Comparison of ENCODE assay signal across 1 cellular context in the genomic region with DNA sequence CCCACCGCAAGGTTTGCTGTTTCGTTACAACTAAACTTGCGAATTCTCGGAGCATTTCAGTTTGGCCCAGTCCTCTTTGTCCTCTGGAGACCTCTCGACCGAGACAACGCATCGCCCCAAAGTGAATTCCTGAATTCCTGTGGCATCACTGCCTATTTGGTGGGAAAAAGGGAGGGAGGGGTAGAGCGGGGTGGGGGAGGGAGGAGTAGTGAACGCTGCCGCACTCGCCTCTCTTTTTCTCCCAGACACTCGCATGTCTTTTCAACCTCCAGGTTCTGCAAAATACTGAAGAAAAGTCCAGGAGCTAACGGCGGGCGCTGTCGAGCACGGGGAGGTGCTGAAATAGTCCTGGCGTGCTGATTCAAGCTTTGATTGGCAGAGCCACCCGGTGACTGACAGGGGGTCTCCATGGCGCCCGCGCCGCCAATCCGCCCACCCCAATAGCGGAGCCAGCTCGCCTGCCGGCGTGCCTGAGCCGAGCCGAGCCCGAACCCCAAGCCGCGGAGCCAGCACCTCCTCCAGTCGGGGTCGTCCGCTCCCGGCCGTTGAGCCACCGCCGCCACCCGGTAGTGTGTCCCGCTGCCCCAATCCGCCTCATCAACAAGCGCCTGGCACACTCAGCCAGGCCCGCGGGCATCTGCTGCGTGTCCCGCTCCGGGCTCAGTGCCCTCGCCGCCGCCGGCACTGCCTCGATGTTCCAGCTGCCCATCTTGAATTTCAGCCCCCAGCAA.
TF ChIP-seq lines count a peak whose summit lies in the region.

A gene (plus strand): TSS at position 440 of the 731 bp plus-strand sequence. CDS start 253 bp downstream, at position 693.

TF ChIP-seq in GM23338, 12 proteins besides CTCF, POLR2A, EP300 and RAD21 (continued from another document):
- TF ChIP-seq, protein P1, sequence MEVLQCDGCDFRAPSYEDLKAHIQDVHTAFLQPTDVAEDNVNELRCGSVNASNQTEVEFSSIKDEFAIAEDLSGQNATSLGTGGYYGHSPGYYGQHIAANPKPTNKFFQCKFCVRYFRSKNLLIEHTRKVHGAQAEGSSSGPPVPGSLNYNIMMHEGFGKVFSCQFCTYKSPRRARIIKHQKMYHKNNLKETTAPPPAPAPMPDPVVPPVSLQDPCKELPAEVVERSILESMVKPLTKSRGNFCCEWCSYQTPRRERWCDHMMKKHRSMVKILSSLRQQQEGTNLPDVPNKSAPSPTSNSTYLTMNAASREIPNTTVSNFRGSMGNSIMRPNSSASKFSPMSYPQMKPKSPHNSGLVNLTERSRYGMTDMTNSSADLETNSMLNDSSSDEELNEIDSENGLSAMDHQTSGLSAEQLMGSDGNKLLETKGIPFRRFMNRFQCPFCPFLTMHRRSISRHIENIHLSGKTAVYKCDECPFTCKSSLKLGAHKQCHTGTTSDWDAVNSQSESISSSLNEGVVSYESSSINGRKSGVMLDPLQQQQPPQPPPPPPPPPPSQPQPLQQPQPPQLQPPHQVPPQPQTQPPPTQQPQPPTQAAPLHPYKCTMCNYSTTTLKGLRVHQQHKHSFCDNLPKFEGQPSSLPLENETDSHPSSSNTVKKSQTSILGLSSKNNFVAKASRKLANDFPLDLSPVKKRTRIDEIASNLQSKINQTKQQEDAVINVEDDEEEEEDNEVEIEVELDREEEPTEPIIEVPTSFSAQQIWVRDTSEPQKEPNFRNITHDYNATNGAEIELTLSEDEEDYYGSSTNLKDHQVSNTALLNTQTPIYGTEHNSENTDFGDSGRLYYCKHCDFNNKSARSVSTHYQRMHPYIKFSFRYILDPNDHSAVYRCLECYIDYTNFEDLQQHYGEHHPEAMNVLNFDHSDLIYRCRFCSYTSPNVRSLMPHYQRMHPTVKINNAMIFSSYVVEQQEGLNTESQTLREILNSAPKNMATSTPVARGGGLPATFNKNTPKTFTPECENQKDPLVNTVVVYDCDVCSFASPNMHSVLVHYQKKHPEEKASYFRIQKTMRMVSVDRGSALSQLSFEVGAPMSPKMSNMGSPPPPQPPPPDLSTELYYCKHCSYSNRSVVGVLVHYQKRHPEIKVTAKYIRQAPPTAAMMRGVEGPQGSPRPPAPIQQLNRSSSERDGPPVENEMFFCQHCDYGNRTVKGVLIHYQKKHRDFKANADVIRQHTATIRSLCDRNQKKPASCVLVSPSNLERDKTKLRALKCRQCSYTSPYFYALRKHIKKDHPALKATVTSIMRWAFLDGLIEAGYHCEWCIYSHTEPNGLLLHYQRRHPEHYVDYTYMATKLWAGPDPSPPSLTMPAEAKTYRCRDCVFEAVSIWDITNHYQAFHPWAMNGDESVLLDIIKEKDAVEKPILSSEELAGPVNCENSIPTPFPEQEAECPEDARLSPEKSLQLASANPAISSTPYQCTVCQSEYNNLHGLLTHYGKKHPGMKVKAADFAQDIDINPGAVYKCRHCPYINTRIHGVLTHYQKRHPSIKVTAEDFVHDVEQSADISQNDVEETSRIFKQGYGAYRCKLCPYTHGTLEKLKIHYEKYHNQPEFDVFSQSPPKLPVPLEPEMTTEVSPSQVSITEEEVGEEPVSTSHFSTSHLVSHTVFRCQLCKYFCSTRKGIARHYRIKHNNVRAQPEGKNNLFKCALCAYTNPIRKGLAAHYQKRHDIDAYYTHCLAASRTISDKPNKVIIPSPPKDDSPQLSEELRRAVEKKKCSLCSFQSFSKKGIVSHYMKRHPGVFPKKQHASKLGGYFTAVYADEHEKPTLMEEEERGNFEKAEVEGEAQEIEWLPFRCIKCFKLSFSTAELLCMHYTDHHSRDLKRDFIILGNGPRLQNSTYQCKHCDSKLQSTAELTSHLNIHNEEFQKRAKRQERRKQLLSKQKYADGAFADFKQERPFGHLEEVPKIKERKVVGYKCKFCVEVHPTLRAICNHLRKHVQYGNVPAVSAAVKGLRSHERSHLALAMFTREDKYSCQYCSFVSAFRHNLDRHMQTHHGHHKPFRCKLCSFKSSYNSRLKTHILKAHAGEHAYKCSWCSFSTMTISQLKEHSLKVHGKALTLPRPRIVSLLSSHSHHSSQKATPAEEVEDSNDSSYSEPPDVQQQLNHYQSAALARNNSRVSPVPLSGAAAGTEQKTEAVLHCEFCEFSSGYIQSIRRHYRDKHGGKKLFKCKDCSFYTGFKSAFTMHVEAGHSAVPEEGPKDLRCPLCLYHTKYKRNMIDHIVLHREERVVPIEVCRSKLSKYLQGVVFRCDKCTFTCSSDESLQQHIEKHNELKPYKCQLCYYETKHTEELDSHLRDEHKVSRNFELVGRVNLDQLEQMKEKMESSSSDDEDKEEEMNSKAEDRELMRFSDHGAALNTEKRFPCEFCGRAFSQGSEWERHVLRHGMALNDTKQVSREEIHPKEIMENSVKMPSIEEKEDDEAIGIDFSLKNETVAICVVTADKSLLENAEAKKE (CRISPR knock-in tag; IDR thresholded peaks at IDR 0.05), result no peak
- no peak for TF ChIP-seq NANOG (IDR thresholded peaks at IDR 0.05; ENCODE audit: borderline replicate concordance)
- TF ChIP-seq CREB1 (CRISPR knock-in tag; IDR thresholded peaks at IDR 0.05; ENCODE audit: low read depth), result no peak
